ENCODE assay signal across 8 cellular contexts in genomic region chr10:4998671-4999070, GRCh38. TPM values are rescaled to one million over a fixed set of nuclear protein-coding genes. Genes with fewer than 3 reads are reported as not detected.
"Had no signal": no experiment of that assay in that cellular context is flagged by ENCODE, and none has a peak within 500 bp of the region (broad histone marks: within the 10 kb centered on the region; RNA-seq: fewer than 3 reads in every experiment).

No MANE protein-coding gene starts in this region.

- ATAC-seq: GM23338, HepG2 had no signal

- H3K27ac Mint-ChIP-seq: GM23338, H9, IgD-negative memory B cell had no signal

- H3K4me1 Mint-ChIP-seq: GM23338, H9, IgD-negative memory B cell had no signal

- DNase-seq: H9, HCEC 1CT had no signal

- H3K4me3 ChIP-seq: GM23338 had no signal

- H3K4me3 Mint-ChIP-seq: GM23338, H9, IgD-negative memory B cell had no signal

- H3K9me3 Mint-ChIP-seq: GM23338, IgD-negative memory B cell had no signal

- FAIRE-seq: H1, H54 had no signal

- H3K27ac ChIP-seq: HL-60 had no signal

- H3K36me3 Mint-ChIP-seq: IgD-negative memory B cell had no signal

RNA-seq across cellular contexts. Expression of gene AKR1C2, which starts 5.0 kb away (rescaled TPM):
- polyA plus RNA-seq: IgD-negative memory B cell had no signal

RNA-seq across cellular contexts. Expression of gene AKR1C1, which starts 35.5 kb away (rescaled TPM):
- polyA plus RNA-seq: IgD-negative memory B cell had no signal
